1 cellular context compared by ENCODE assay signal in genomic region chr2:105052773-105053172, GRCh38.
TF ChIP-seq lines count a peak whose summit lies in the region.

No MANE protein-coding gene starts in this region.

TF ChIP-seq in HepG2, 621 proteins besides CTCF, POLR2A, EP300 and RAD21 (continued from another document):
- TF ChIP-seq, protein P1, sequence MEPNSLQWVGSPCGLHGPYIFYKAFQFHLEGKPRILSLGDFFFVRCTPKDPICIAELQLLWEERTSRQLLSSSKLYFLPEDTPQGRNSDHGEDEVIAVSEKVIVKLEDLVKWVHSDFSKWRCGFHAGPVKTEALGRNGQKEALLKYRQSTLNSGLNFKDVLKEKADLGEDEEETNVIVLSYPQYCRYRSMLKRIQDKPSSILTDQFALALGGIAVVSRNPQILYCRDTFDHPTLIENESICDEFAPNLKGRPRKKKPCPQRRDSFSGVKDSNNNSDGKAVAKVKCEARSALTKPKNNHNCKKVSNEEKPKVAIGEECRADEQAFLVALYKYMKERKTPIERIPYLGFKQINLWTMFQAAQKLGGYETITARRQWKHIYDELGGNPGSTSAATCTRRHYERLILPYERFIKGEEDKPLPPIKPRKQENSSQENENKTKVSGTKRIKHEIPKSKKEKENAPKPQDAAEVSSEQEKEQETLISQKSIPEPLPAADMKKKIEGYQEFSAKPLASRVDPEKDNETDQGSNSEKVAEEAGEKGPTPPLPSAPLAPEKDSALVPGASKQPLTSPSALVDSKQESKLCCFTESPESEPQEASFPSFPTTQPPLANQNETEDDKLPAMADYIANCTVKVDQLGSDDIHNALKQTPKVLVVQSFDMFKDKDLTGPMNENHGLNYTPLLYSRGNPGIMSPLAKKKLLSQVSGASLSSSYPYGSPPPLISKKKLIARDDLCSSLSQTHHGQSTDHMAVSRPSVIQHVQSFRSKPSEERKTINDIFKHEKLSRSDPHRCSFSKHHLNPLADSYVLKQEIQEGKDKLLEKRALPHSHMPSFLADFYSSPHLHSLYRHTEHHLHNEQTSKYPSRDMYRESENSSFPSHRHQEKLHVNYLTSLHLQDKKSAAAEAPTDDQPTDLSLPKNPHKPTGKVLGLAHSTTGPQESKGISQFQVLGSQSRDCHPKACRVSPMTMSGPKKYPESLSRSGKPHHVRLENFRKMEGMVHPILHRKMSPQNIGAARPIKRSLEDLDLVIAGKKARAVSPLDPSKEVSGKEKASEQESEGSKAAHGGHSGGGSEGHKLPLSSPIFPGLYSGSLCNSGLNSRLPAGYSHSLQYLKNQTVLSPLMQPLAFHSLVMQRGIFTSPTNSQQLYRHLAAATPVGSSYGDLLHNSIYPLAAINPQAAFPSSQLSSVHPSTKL (CRISPR knock-in tag; IDR thresholded peaks at IDR 0.05): peak; percentile 65
- TF ChIP-seq SP5 (CRISPR knock-in tag; IDR thresholded peaks at IDR 0.05; ENCODE audit: borderline replicate concordance, low read depth) (0 out of 2 replicates have a peak, but pooled peaks have one; percentile 31), NR2F6 (IDR thresholded peaks at IDR 0.05) (peak; percentile 39; the same call in 1 of the 2 replicates), NR2F6 (CRISPR knock-in tag; IDR thresholded peaks at IDR 0.05) (peak; percentile 54), ZNF33A (CRISPR knock-in tag; IDR thresholded peaks at IDR 0.05; ENCODE audit: borderline replicate concordance) (no peak), TEAD3 (CRISPR knock-in tag; optimal IDR thresholded peaks at IDR 0.05; ENCODE audit: borderline replicate concordance) (peak; percentile 20), RARA (CRISPR knock-in tag; IDR thresholded peaks at IDR 0.05) (peak; percentile 36; the same call in 1 of the 2 replicates), FOXP4 (CRISPR knock-in tag; IDR thresholded peaks at IDR 0.05) (peak; percentile 51), GATAD2A (CRISPR knock-in tag; IDR thresholded peaks at IDR 0.05) (peak; percentile 44; the same call in 1 of the 2 replicates), SMC3 (IDR thresholded peaks at IDR 0.05; ENCODE audit: low read length) (no peak), ATF1 (CRISPR knock-in tag; IDR thresholded peaks at IDR 0.05) (no peak), ZNF75D (CRISPR knock-in tag; IDR thresholded peaks at IDR 0.05; ENCODE audit: borderline replicate concordance) (no peak), ISL2 (CRISPR knock-in tag; IDR thresholded peaks at IDR 0.05) (0 out of 2 replicates have a peak, but pooled peaks have one; percentile 45), SOX13 (IDR thresholded peaks at IDR 0.05) (no peak), SOX13 (CRISPR knock-in tag; conservative IDR thresholded peaks at IDR 0.05 in 1 of 2, IDR thresholded peaks at IDR 0.05 in 1 of 2) (0 out of 4 replicates have a peak, but pooled peaks of 1 of the 2 experiments have one; percentile 37), SALL1 (CRISPR knock-in tag; IDR thresholded peaks at IDR 0.05) (peak; percentile 52; the same call in 1 of the 2 replicates), HOMEZ (CRISPR knock-in tag; IDR thresholded peaks at IDR 0.05; ENCODE audit: low read depth) (no peak), NCOA2 (CRISPR knock-in tag; IDR thresholded peaks at IDR 0.05) (0 out of 2 replicates have a peak, but pooled peaks have one; percentile 27), ZNF414 (CRISPR knock-in tag; IDR thresholded peaks at IDR 0.05) (no peak), TCF7 (IDR thresholded peaks at IDR 0.05; ENCODE audit: low read depth) (peak; percentile 48; the same call in 1 of the 2 replicates), TARDBP (CRISPR knock-in tag; IDR thresholded peaks at IDR 0.05) (0 out of 2 replicates have a peak, but pooled peaks have one; percentile 37), HOXA5 (CRISPR knock-in tag; IDR thresholded peaks at IDR 0.05) (no peak), SOX5 (CRISPR knock-in tag; IDR thresholded peaks at IDR 0.05; ENCODE audit: borderline replicate concordance) (peak; percentile 27; the same call in 1 of the 2 replicates), ZNF644 (CRISPR knock-in tag; IDR thresholded peaks at IDR 0.05; ENCODE audit: low read depth) (peak; percentile 62; the same call in 1 of the 2 replicates), HNF4A (CRISPR knock-in tag; IDR thresholded peaks at IDR 0.05) (peak; percentile 47; the same call in 1 of the 2 replicates), GABPB1 (CRISPR knock-in tag; IDR thresholded peaks at IDR 0.05) (no peak), ZNF331 (CRISPR knock-in tag; IDR thresholded peaks at IDR 0.05) (0 out of 2 replicates have a peak, but pooled peaks have one; percentile 11), FOXP1 (IDR thresholded peaks at IDR 0.05) (no peak), FOXP1 (CRISPR knock-in tag; IDR thresholded peaks at IDR 0.05) (no peak)
